In the genomic region with DNA sequence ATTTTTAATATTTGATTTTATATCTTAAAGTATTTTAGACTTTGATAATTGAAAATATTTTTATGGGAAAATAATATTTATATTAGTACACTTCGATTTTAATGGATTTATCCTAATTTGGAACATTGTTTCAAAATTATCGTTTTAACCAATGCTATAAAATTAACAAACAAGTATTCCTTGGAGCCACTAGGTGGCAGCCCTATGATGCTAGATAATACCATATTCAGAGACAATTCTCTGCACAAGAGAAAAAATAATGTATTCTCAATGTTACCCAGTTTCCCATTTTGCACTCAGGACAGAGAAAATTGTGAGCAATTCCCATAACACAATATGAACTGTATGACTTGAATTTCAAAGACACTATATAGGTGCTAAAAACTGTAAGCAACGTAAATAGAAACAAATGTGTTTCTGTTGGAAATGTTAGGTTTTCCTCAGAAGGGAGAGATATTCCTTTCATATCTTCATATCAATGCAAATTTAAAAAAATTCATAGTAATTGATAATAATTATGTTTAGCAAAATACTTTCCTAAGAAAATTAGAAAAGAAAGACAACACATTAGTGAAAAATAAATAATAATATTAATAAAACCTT, we compare ENCODE assay signal across 8 cellular contexts.
A peak's percentile ranks its signal among the peaks of the same experiment; 100 is the strongest.
DNase-seq lines count a peak whose midpoint lies in the region; ATAC-seq and TF ChIP-seq lines count a peak whose summit lies in the region.

No MANE protein-coding gene starts in this region.

- H3K36me3 ChIP-seq in upper lobe of right lung = no peaks in the 10 kb centered on the region

- intact Hi-C loops in upper lobe of right lung (cut with DNase I) = no loop called here

- H3K27ac ChIP-seq in VCaP (no peak overlapping the region), upper lobe of right lung (no peak overlapping the region)

- no peaks in the 10 kb centered on the region for H3K4me1 ChIP-seq in upper lobe of right lung

- no peaks in the 10 kb centered on the region for H3K9me3 ChIP-seq in upper lobe of right lung

- no peak overlapping the region for H3K4me3 ChIP-seq in upper lobe of right lung

- peak; percentile 73 for DNase-seq in COR-L47 (lab: John Stamatoyannopoulos, UW)
- DNase-seq in NCI-H1694 (lab: John Stamatoyannopoulos, UW) = peak; percentile 51
- peak; percentile 29 for DNase-seq in iPS-NIHi11 (ENCODE audit: low spot score)
- no peak for DNase-seq in upper lobe of right lung
- no peak for DNase-seq in GDM1 (lab: John Stamatoyannopoulos, UW)
- no peak for DNase-seq in T1000 (lab: John Stamatoyannopoulos, UW)

- ATAC-seq in GM19395 (IDR thresholded peaks at IDR 0.05; ENCODE audit: unreplicated experiment) = peak; percentile 67
- ATAC-seq in upper lobe of right lung = peak; percentile 59

- no peaks in the 10 kb centered on the region for H3K27me3 ChIP-seq in upper lobe of right lung

- peak; percentile 87 for TF ChIP-seq CTCF in VCaP (conservative IDR thresholded peaks at IDR 0.05)
- peak; percentile 58 for TF ChIP-seq CTCF in upper lobe of right lung (IDR thresholded peaks at IDR 0.05)

Comparison
In these comparisons a context has a peak if more than half of its experiments do, and no peak if none do; other contexts are left out.
1. DNase-seq: peak in COR-L47 (single experiment), NCI-H1694 (single experiment) and iPS-NIHi11 (single experiment); none in upper lobe of right lung (single experiment), GDM1 (single experiment) and T1000 (single experiment).